10 cellular contexts compared by ENCODE assay signal in genomic region chr14:22071001-22071400, GRCh38.
DNase-seq lines count a peak whose midpoint lies in the region; ATAC-seq and TF ChIP-seq lines count a peak whose summit lies in the region.
"Had no signal": no experiment of that assay in that cellular context is flagged by ENCODE, and none has a peak within 500 bp of the region (broad histone marks: within the 10 kb centered on the region; RNA-seq: fewer than 3 reads in every experiment).

No MANE protein-coding gene starts in this region.

- H3K4me1 ChIP-seq in GM23338 (ENCODE audit: insufficient read depth): 0 out of 2 replicates have a peak, but pooled peaks cover 4% of the 10 kb centered on the region

- H2AFZ ChIP-seq in GM23338: peak overlapping the region; percentile 19

- H3K4me2 ChIP-seq in GM23338: peak overlapping the region; percentile 56

- H3K4me1 Mint-ChIP-seq in GM23338: peaks cover 11% of the 10 kb centered on the region; the same call in 2 of the 3 replicates
- H3K4me1 Mint-ChIP-seq in activated naive CD8-positive, alpha-beta T cell treated with anti-CD3 and anti-CD28 coated beads for 36 hours: peaks cover 20% of the 10 kb centered on the region

- no peak overlapping the region; the same call in 1 of the 2 replicates for H3K4me3 ChIP-seq in GM23338
- H3K4me3 ChIP-seq: K562 had no signal

- no peaks in the 10 kb centered on the region for H3K9me2 ChIP-seq in GM23338 (ENCODE audit: insufficient read depth)

- no peak overlapping the region; the same call in 1 of the 2 replicates for H3K27ac Mint-ChIP-seq in GM23338
- H3K27ac Mint-ChIP-seq in activated naive CD8-positive, alpha-beta T cell treated with anti-CD3 and anti-CD28 coated beads for 36 hours: peak overlapping the region; percentile 91

- no peak overlapping the region for H3K27ac ChIP-seq in GM23338 (ENCODE audit: low read depth)
- H3K27ac ChIP-seq: epithelial cell of prostate had no signal

- no peak for DNase-seq in GM23338 (ENCODE audit: low spot score)
- peak; percentile 94 for DNase-seq in MV-4-11 (lab: John Stamatoyannopoulos, UW)
- peak; percentile 25 for DNase-seq in activated naive CD8-positive, alpha-beta T cell treated with anti-CD3 and anti-CD28 coated beads for 36 hours
- DNase-seq in superior temporal gyrus (ENCODE audit: extremely low spot score): no peak
- no peak for DNase-seq in HuH-7.5 (ENCODE audit: low spot score)
- DNase-seq in anterior cingulate cortex (lab: John Stamatoyannopoulos, UW): no peak
- no peak for DNase-seq in head of caudate nucleus

- H3F3A ChIP-seq in GM23338 (replicated peaks; ENCODE audit: low read depth): no peaks in the 10 kb centered on the region

- no peaks in the 10 kb centered on the region for H3K36me3 ChIP-seq in GM23338 (ENCODE audit: insufficient read depth)

- H3K79me2 ChIP-seq in GM23338 (replicated peaks; ENCODE audit: insufficient read depth): no peaks in the 10 kb centered on the region

- H3K36me3 Mint-ChIP-seq in GM23338 (ENCODE audit: low read depth): no peaks in the 10 kb centered on the region
- no peaks in the 10 kb centered on the region for H3K36me3 Mint-ChIP-seq in activated naive CD8-positive, alpha-beta T cell treated with anti-CD3 and anti-CD28 coated beads for 36 hours

- H3K27me3 ChIP-seq in GM23338 (ENCODE audit: insufficient read depth): no peaks in the 10 kb centered on the region

- no peaks in the 10 kb centered on the region for H3K9me3 Mint-ChIP-seq in GM23338
- H3K9me3 Mint-ChIP-seq in activated naive CD8-positive, alpha-beta T cell treated with anti-CD3 and anti-CD28 coated beads for 36 hours: no peaks in the 10 kb centered on the region

- intact Hi-C loops in head of caudate nucleus (cut with DNase I): no loop called here

- TF ChIP-seq CTCF in GM23338 (conservative IDR thresholded peaks at IDR 0.05; ENCODE audit: low read depth in 2 of 2): no peak

- ATAC-seq in GM18519 (IDR thresholded peaks at IDR 0.05; ENCODE audit: low FRiP score, unreplicated experiment) (peak; percentile 79), GM23338 (peak; percentile 22; the same call in 2 of the 3 replicates)
- ATAC-seq: K562 had no signal

- no peak overlapping the region for H3K4me3 Mint-ChIP-seq in GM23338
- H3K4me3 Mint-ChIP-seq in activated naive CD8-positive, alpha-beta T cell treated with anti-CD3 and anti-CD28 coated beads for 36 hours: peak overlapping the region; percentile 88

- no peaks in the 10 kb centered on the region for H3K27me3 Mint-ChIP-seq in GM23338 (ENCODE audit: insufficient read depth, low read depth, poor library complexity)
- H3K27me3 Mint-ChIP-seq in activated naive CD8-positive, alpha-beta T cell treated with anti-CD3 and anti-CD28 coated beads for 36 hours: no peaks in the 10 kb centered on the region

- H4K20me1 ChIP-seq in GM23338 (replicated peaks; ENCODE audit: insufficient read depth): no peaks in the 10 kb centered on the region

TF ChIP-seq in GM23338, 12 proteins besides CTCF, POLR2A, EP300 and RAD21:
- TF ChIP-seq, protein P1, sequence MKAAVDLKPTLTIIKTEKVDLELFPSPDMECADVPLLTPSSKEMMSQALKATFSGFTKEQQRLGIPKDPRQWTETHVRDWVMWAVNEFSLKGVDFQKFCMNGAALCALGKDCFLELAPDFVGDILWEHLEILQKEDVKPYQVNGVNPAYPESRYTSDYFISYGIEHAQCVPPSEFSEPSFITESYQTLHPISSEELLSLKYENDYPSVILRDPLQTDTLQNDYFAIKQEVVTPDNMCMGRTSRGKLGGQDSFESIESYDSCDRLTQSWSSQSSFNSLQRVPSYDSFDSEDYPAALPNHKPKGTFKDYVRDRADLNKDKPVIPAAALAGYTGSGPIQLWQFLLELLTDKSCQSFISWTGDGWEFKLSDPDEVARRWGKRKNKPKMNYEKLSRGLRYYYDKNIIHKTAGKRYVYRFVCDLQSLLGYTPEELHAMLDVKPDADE (IDR thresholded peaks at IDR 0.05): no peak
- TF ChIP-seq CREB1 (CRISPR knock-in tag; IDR thresholded peaks at IDR 0.05; ENCODE audit: low read depth) (no peak), EZH2 (IDR thresholded peaks at IDR 0.05; ENCODE audit: low read depth, unreplicated experiment) (no peak), REST (IDR thresholded peaks at IDR 0.05; ENCODE audit: unreplicated experiment) (no peak), POLR2AphosphoS5 (IDR thresholded peaks at IDR 0.05; ENCODE audit: low read depth) (no peak)

Comparison
In these comparisons a context has a peak if more than half of its experiments do, and no peak if none do; other contexts are left out.
1. DNase-seq: peak in MV-4-11 (single experiment) and activated naive CD8-positive, alpha-beta T cell treated with anti-CD3 and anti-CD28 coated beads for 36 hours (single experiment); none in GM23338 (single experiment), superior temporal gyrus (single experiment), HuH-7.5 (single experiment), anterior cingulate cortex (0 of 58) and head of caudate nucleus (0 of 42).